In genomic region chr3:173583496-173583895, GRCh38 we compare ENCODE assay signal across 15 cellular contexts.
DNase-seq lines count a peak whose midpoint lies in the region; ATAC-seq and TF ChIP-seq lines count a peak whose summit lies in the region.
"Had no signal": no experiment of that assay in that cellular context is flagged by ENCODE, and none has a peak within 500 bp of the region (broad histone marks: within the 10 kb centered on the region; RNA-seq: fewer than 3 reads in every experiment).

No MANE protein-coding gene starts in this region.

- H3K27me3 Mint-ChIP-seq in progenitor cell of endocrine pancreas, result peaks cover 13% of the 10 kb centered on the region
- peaks cover 21% of the 10 kb centered on the region for H3K27me3 Mint-ChIP-seq in stimulated activated memory B cell treated with anti-CD40 and anti-IgM and Interleukin-4, amounts not matched to agents 10 μg/mL and 1 μg/mL and 100 μg/mL, for 72 hours

- peaks cover 34% of the 10 kb centered on the region for H3K4me1 ChIP-seq in HUES48 (ENCODE audit: control insufficient read depth, insufficient read depth, low read length)
- H3K4me1 ChIP-seq: SJSA1 had no signal

- H3K27me3 ChIP-seq in HUES48 (ENCODE audit: control insufficient read depth, insufficient read depth, low read length), result peaks cover 7% of the 10 kb centered on the region; the same call in 1 of the 2 replicates

- no peaks in the 10 kb centered on the region for H3K36me3 ChIP-seq in HUES48 (ENCODE audit: control insufficient read depth, insufficient read depth, low read length)
- H3K36me3 ChIP-seq: HAP-1, SJSA1 had no signal

- H3K4me3 Mint-ChIP-seq in progenitor cell of endocrine pancreas (ENCODE audit: low read depth), result peak overlapping the region; percentile 52
- H3K4me3 Mint-ChIP-seq in stimulated activated memory B cell treated with anti-CD40 and anti-IgM and Interleukin-4, amounts not matched to agents 10 μg/mL and 1 μg/mL and 100 μg/mL, for 72 hours, result no peak overlapping the region

- no peak overlapping the region for H3K4me3 ChIP-seq in HUES48 (ENCODE audit: low read depth, low read length)
- H3K4me3 ChIP-seq: SJSA1 had no signal

- peak overlapping the region; percentile 71 for H3K27ac ChIP-seq in HUES48 (ENCODE audit: low read depth, low read length)
- H3K27ac ChIP-seq: KMS-11, SJSA1 had no signal

- no peaks in the 10 kb centered on the region for H3K36me3 Mint-ChIP-seq in progenitor cell of endocrine pancreas (ENCODE audit: insufficient read depth)
- H3K36me3 Mint-ChIP-seq in stimulated activated memory B cell treated with anti-CD40 and anti-IgM and Interleukin-4, amounts not matched to agents 10 μg/mL and 1 μg/mL and 100 μg/mL, for 72 hours, result no peaks in the 10 kb centered on the region

- no peaks in the 10 kb centered on the region for H3K9me3 Mint-ChIP-seq in progenitor cell of endocrine pancreas (ENCODE audit: low read depth)
- H3K9me3 Mint-ChIP-seq in stimulated activated memory B cell treated with anti-CD40 and anti-IgM and Interleukin-4, amounts not matched to agents 10 μg/mL and 1 μg/mL and 100 μg/mL, for 72 hours, result no peaks in the 10 kb centered on the region

- peaks cover 23% of the 10 kb centered on the region for H3K4me1 Mint-ChIP-seq in progenitor cell of endocrine pancreas (ENCODE audit: low read depth)
- H3K4me1 Mint-ChIP-seq in stimulated activated memory B cell treated with anti-CD40 and anti-IgM and Interleukin-4, amounts not matched to agents 10 μg/mL and 1 μg/mL and 100 μg/mL, for 72 hours, result peaks cover 4% of the 10 kb centered on the region

- H3K9ac ChIP-seq in HUES48 (ENCODE audit: low read depth, low read length), result no peak overlapping the region
- H3K9ac ChIP-seq: KMS-11 had no signal

- no peak for ATAC-seq in stimulated activated memory B cell treated with anti-CD40 and anti-IgM and Interleukin-4, amounts not matched to agents 10 μg/mL and 1 μg/mL and 100 μg/mL, for 72 hours
- ATAC-seq: Panc1 had no signal

- H3K27ac Mint-ChIP-seq in progenitor cell of endocrine pancreas, result no peak overlapping the region
- H3K27ac Mint-ChIP-seq in stimulated activated memory B cell treated with anti-CD40 and anti-IgM and Interleukin-4, amounts not matched to agents 10 μg/mL and 1 μg/mL and 100 μg/mL, for 72 hours, result no peak overlapping the region

- intact Hi-C loops in cardiac septum (cut with DNase I), result loop anchor here (10.0 kb wide), 1 partner anchor 321 kb away; no protein-coding TSS in a partner anchor

- TF ChIP-seq CTCF in progenitor cell of endocrine pancreas (IDR thresholded peaks at IDR 0.05; ENCODE audit: unreplicated experiment), result no peak

- no peaks in the 10 kb centered on the region for H3K9me3 ChIP-seq in HUES48 (ENCODE audit: control insufficient read depth, insufficient read depth, low read length)
- H3K9me3 ChIP-seq: HAP-1, SJSA1 had no signal

- DNase-seq in cerebellar cortex (ENCODE audit: low spot score) (peak; percentile 40), kidney tubule cell (ENCODE audit: low spot score) (peak; percentile 10), progenitor cell of endocrine pancreas (ENCODE audit: low spot score, unreplicated experiment) (no peak), T-helper 1 cell (no peak), kidney glomerular epithelial cell (lab: John Stamatoyannopoulos, UW) (no peak), cardiac septum (ENCODE audit: low spot score) (no peak)
- DNase-seq: MV-4-11, NCI-H187, NCI-H524 treated with DMSO at 0.1 percent for 48 hours had no signal

Comparison
In these comparisons a context has a peak if more than half of its experiments do, and no peak if none do; other contexts are left out.
1. DNase-seq: peak in cerebellar cortex (single experiment) and kidney tubule cell (single experiment); none in progenitor cell of endocrine pancreas (single experiment), T-helper 1 cell (0 of 5), kidney glomerular epithelial cell (single experiment) and cardiac septum (single experiment).